Comparison of ENCODE assay signal across 8 cellular contexts in the genomic region with DNA sequence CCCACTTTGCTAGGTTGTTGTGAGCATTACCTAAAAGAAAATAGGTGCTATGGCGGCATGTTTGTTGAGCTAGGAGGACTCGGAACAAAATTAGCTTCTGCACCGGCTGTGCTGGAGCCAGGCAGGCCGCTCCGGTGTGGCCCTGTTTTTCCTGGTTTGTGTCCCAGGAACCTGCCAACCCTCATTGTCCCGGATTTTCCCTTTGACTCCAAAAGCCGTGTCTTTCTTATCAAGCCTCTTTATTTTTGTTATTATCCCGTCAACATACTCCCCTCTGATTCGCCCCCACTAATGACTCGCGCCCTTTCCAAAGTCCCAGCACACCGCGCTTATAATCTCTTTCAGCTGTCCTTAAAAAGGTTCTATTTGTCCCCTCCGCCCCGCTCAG.
DNase-seq lines count a peak whose midpoint lies in the region; ATAC-seq, FAIRE-seq and TF ChIP-seq lines count a peak whose summit lies in the region.

No MANE protein-coding gene starts in this region.

- H3K27ac Mint-ChIP-seq in immature natural killer cell, result no peak overlapping the region

- intact Hi-C loops in ascending aorta (cut with DNase I), result loop anchor here (1.0 to 10.0 kb wide), 13 partner anchors 23 to 1029 kb away; partner anchors contain the start of genes SERPINB1 and WRNIP1
- intact Hi-C loops in spleen (cut with DNase I; ENCODE audit: low total_unique reads), result loop anchor here (5.0 to 10.0 kb wide), 3 partner anchors 439 to 1036 kb away; no protein-coding TSS in a partner anchor
- intact Hi-C loops in pancreas (cut with DNase I), result loop anchor here in 2 of 3 donors (10.0 kb wide), 1 partner anchor 1039 kb away; no protein-coding TSS in a partner anchor

- no peaks in the 10 kb centered on the region for H3K36me3 Mint-ChIP-seq in immature natural killer cell

- DNase-seq in HFF-Myc (ENCODE audit: extremely low read depth, low read depth) (no peak), ascending aorta (ENCODE audit: low spot score in 2 of 2) (no peak), immature natural killer cell (no peak), spleen (no peak), NCI-H526 treated with DMSO at 0.1 percent for 48 hours (lab: John Stamatoyannopoulos, UW) (no peak), pancreas (no peak), 8988T (no peak)

- H3K9me3 Mint-ChIP-seq in immature natural killer cell, result no peaks in the 10 kb centered on the region

- H3K4me3 ChIP-seq in HFF-Myc (replicated peaks; ENCODE audit: low read depth, low read length), result peak overlapping the region; percentile 19
- H3K4me3 ChIP-seq in ascending aorta, result peak overlapping the region; percentile 46 to 58
- peak overlapping the region; percentile 45 to 79 (median 52) for H3K4me3 ChIP-seq in spleen
- H3K4me3 ChIP-seq in pancreas, result peak overlapping the region in 2 of 4 donors; percentile 42 to 50

- FAIRE-seq in pancreas (lab: Jason Lieb, UNC), result no peak

- ATAC-seq in pancreas (no peak), HG03354 (IDR thresholded peaks at IDR 0.05; ENCODE audit: poor library complexity, severe bottlenecking, unreplicated experiment) (no peak)

- peak overlapping the region; percentile 95 to 96 for H3K27ac ChIP-seq in ascending aorta
- peak overlapping the region in 4 of 8 donors; percentile 2 to 69 (median 54) for H3K27ac ChIP-seq in spleen
- H3K27ac ChIP-seq in pancreas, result no peak overlapping the region

- peak overlapping the region in 4 of 5 donors; percentile 44 to 77 (median 64) for H3K4me3 Mint-ChIP-seq in immature natural killer cell

- no peaks in the 10 kb centered on the region for H3K9me3 ChIP-seq in ascending aorta
- no peaks in the 10 kb centered on the region for H3K9me3 ChIP-seq in spleen
- no peaks in the 10 kb centered on the region for H3K9me3 ChIP-seq in pancreas

- TF ChIP-seq CTCF in HFF-Myc (IDR thresholded peaks at IDR 0.05; ENCODE audit: low read depth, low read length, missing control alignments) (no peak), ascending aorta (IDR thresholded peaks at IDR 0.05) (no peak), spleen (IDR thresholded peaks at IDR 0.05 in 8 of 11, conservative IDR thresholded peaks at IDR 0.05 in 3 of 11) (no peak), pancreas (IDR thresholded peaks at IDR 0.05) (no peak)

- WGBS in spleen, 5 donors, result 81 to 85% (median 84%) methylated on average over 15 of the region's 15 CpGs
- WGBS in pancreas, 2 donors, result 75 to 77% methylated on average over 15 of the region's 15 CpGs

- no peak for TF ChIP-seq POLR2A in spleen (IDR thresholded peaks at IDR 0.05)

- H3K36me3 ChIP-seq in ascending aorta (no peaks in the 10 kb centered on the region), spleen (no peaks in the 10 kb centered on the region), pancreas (no peaks in the 10 kb centered on the region)

- H3K27me3 ChIP-seq in ascending aorta (no peaks in the 10 kb centered on the region), spleen (replicated peaks in 1 of 7) (peaks cover 0 to 23% (median 0%) of the 10 kb centered on the region in 7 donors), pancreas (no peaks in the 10 kb centered on the region)

- H3K4me1 ChIP-seq in ascending aorta (peaks cover 0 to 42% of the 10 kb centered on the region in 2 donors), spleen (peaks cover 7 to 17% (median 14%) of the 10 kb centered on the region in 6 donors), pancreas (peaks cover 0 to 8% (median 3%) of the 10 kb centered on the region in 3 donors)

- H3K27me3 Mint-ChIP-seq in immature natural killer cell (ENCODE audit: low read depth in 3 of 3), result peaks cover 3 to 14% (median 6%) of the 10 kb centered on the region in 3 donors

- H3K4me1 Mint-ChIP-seq in immature natural killer cell, result peaks cover 0 to 4% of the 10 kb centered on the region in 2 donors

Comparison
In these comparisons a context has a peak if more than half of its experiments do, and no peak if none do; other contexts are left out.
1. H3K27ac ChIP-seq: peak in ascending aorta (2 of 2); none in pancreas (0 of 4).